ENCODE assay signal across 24 cellular contexts in the genomic region with DNA sequence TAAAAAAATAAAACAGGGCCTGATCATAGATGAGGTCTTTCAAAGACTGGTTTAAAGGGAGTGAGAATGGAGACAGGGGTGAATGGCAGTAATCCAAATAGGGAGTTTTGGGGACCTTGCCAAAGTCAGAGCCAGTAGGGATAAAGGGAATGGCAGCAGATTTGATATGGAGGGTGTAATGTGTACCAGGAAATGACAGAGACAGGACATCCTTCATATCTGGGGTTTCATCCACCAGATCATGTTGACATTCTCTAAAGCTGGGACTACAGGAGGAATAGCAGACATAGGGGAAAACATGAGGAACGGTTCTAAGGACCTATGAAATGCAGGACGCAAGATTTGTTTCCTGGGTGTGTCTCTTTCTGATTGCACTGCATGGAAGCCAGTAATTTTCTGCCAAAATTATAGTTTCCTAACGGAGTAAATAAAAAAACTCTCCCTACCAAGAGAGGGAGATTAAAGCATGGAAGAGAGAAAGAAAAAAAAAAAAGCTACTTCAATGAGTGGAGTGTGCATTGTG.
"Had no signal": no experiment of that assay in that cellular context is flagged by ENCODE, and none has a peak within 500 bp of the region (broad histone marks: within the 10 kb centered on the region; RNA-seq: fewer than 3 reads in every experiment).

No MANE protein-coding gene starts in this region.

- H3K9me3 ChIP-seq: sigmoid colon, transverse colon had no signal

- H3K27ac ChIP-seq: brain microvascular endothelial cell, neural progenitor cell, sigmoid colon, transverse colon, WERI-Rb-1 had no signal

- DNase-seq: activated CD4-positive, alpha-beta T cell treated with anti-CD3 and anti-CD28 coated beads for 1 hour; activated CD4-positive, alpha-beta T cell treated with anti-CD3 and anti-CD28 coated beads, Interleukin-2, amount 50 U/mL, for 1 hour; activated CD8-positive, alpha-beta T cell treated with anti-CD3 and anti-CD28 coated beads, Interleukin-2, amount 10 ng/mL, durations not matched to agents 7 days and 5 days; activated gamma-delta T cell; aorta; brain microvascular endothelial cell; central memory CD4-positive, alpha-beta T cell; dermis blood vessel endothelial cell; effector CD8-positive, alpha-beta T cell; erythroblast; foreskin fibroblast; kidney; naive B cell; posterior cingulate gyrus; sigmoid colon; stimulated activated CD4-positive, alpha-beta T cell treated with anti-CD3 and anti-CD28 coated beads, Interleukin-15, amount 100 ng/mL, for 24 hours; stimulated activated naive B cell treated with anti-CD40 and anti-IgM and Interleukin-4, amounts not matched to agents 10 μg/mL and 1 μg/mL and 100 μg/mL, for 72 hours; transverse colon; WERI-Rb-1 had no signal

- H3K4me3 Mint-ChIP-seq: activated CD8-positive, alpha-beta T cell treated with anti-CD3 and anti-CD28 coated beads, Interleukin-2, amount 10 ng/mL, durations not matched to agents 7 days and 5 days; activated T-helper 1 cell treated with anti-CD3 and anti-CD28 coated beads, Interleukin-12 subunit alpha, Interleukin-12 subunit beta, Interleukin-2, Interleukin-4 antibody, amounts not matched to agents 30 ng/mL and 10 ng/mL and 1 ng/mL, durations not matched to agents 14 hours and 24 hours and 36 hours; naive B cell; neural progenitor cell; stimulated activated naive B cell treated with anti-CD40 and anti-IgM and Interleukin-4, amounts not matched to agents 10 μg/mL and 1 μg/mL and 100 μg/mL, for 72 hours had no signal

- H3K27me3 ChIP-seq: brain microvascular endothelial cell, neural progenitor cell, sigmoid colon, transverse colon had no signal

- H3K36me3 Mint-ChIP-seq: activated naive CD4-positive, alpha-beta T cell treated with anti-CD3 and anti-CD28 coated beads, Interleukin-2, amount 50 U/mL, for 72 hours; naive B cell; neural progenitor cell; stimulated activated naive B cell treated with anti-CD40 and anti-IgM and Interleukin-4, amounts not matched to agents 10 μg/mL and 1 μg/mL and 100 μg/mL, for 72 hours had no signal

- H3K9me3 Mint-ChIP-seq: activated T-helper 1 cell treated with anti-CD3 and anti-CD28 coated beads, Interleukin-12 subunit alpha, Interleukin-12 subunit beta, Interleukin-2, Interleukin-4 antibody, amounts not matched to agents 30 ng/mL and 10 ng/mL and 1 ng/mL, durations not matched to agents 14 hours and 24 hours and 36 hours; neural progenitor cell had no signal

- H3K27ac Mint-ChIP-seq: activated CD8-positive, alpha-beta T cell treated with anti-CD3 and anti-CD28 coated beads, Interleukin-2, amount 10 ng/mL, durations not matched to agents 7 days and 5 days; activated naive CD4-positive, alpha-beta T cell treated with anti-CD3 and anti-CD28 coated beads, Interleukin-2, amount 50 U/mL, for 72 hours; activated T-helper 1 cell treated with anti-CD3 and anti-CD28 coated beads, Interleukin-12 subunit alpha, Interleukin-12 subunit beta, Interleukin-2, Interleukin-4 antibody, amounts not matched to agents 30 ng/mL and 10 ng/mL and 1 ng/mL, durations not matched to agents 14 hours and 24 hours and 36 hours; naive B cell; neural progenitor cell; stimulated activated naive B cell treated with anti-CD40 and anti-IgM and Interleukin-4, amounts not matched to agents 10 μg/mL and 1 μg/mL and 100 μg/mL, for 72 hours had no signal

- H3K4me1 ChIP-seq: neural progenitor cell had no signal

- H3K4me3 ChIP-seq: lung, neural progenitor cell, sigmoid colon, smooth muscle cell, transverse colon had no signal

- H3K27me3 Mint-ChIP-seq: naive B cell; stimulated activated naive B cell treated with anti-CD40 and anti-IgM and Interleukin-4, amounts not matched to agents 10 μg/mL and 1 μg/mL and 100 μg/mL, for 72 hours had no signal

- H3K4me1 Mint-ChIP-seq: neural progenitor cell had no signal

- H3K36me3 ChIP-seq: brain microvascular endothelial cell, neural progenitor cell, sigmoid colon, transverse colon, WERI-Rb-1 had no signal

- ATAC-seq: activated CD8-positive, alpha-beta T cell treated with anti-CD3 and anti-CD28 coated beads, Interleukin-2, amount 10 ng/mL, durations not matched to agents 7 days and 5 days; activated naive CD4-positive, alpha-beta T cell treated with anti-CD3 and anti-CD28 coated beads, Interleukin-2, amount 50 U/mL, for 72 hours had no signal
